In the genomic region with DNA sequence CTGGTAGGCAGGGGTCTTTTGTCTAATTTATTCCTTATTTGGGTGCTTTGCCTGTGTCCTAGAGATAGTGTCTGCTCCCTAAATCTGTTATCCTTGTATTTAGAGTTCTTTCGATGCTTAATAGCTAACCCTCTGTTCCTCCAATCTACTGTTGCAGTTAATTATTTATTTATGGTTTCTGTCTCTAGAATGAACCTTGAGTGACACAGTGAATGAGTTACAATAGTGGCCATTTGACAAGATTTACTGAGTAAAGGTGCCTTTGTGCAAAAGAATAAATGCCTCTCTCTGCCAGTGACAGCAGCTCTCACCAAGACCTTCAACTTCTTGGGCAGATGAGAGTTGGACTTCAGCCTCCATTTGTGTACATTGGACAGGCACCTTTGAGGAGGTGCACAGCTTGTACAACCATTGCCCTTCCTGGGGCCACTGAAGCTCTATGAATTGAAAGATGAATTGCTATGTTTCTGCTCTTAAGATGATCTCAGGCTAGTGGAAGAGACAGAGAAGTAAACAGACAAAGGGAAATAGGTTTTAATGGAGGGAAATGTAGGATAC, we compare ENCODE assay signal across 17 cellular contexts.
A peak's percentile ranks its signal among the peaks of the same experiment; 100 is the strongest.
DNase-seq lines count a peak whose midpoint lies in the region; ATAC-seq, FAIRE-seq and TF ChIP-seq lines count a peak whose summit lies in the region.
"Had no signal": no experiment of that assay in that cellular context is flagged by ENCODE, and none has a peak within 500 bp of the region (broad histone marks: within the 10 kb centered on the region; RNA-seq: fewer than 3 reads in every experiment).

No MANE protein-coding gene starts in this region.

- no peak for FAIRE-seq in HepG2 (lab: Jason Lieb, UNC)

- H2AFZ ChIP-seq in HepG2 (ENCODE audit: low read length), result no peak overlapping the region

- no peaks in the 10 kb centered on the region for H3K79me2 ChIP-seq in HepG2 (ENCODE audit: insufficient read depth, low read length)

- H3K4me1 ChIP-seq in HepG2 (ENCODE audit: insufficient read depth, low read length) (peaks cover 11% of the 10 kb centered on the region), left ventricle myocardium inferior (no peaks in the 10 kb centered on the region)
- H3K4me1 ChIP-seq: gastrocnemius medialis had no signal

- intact Hi-C loops in HepG2 (cut with micrococcal nuclease; ENCODE audit: unreplicated experiment) (no loop called here), left ventricle myocardium inferior (cut with micrococcal nuclease) (no loop called here)

- DNase-seq in HepG2 (ENCODE audit: low spot score), result no peak
- DNase-seq in NCI-H748 (lab: John Stamatoyannopoulos, UW; ENCODE audit: unreplicated experiment), result no peak
- DNase-seq in left ventricle myocardium inferior, result no peak
- no peak for DNase-seq in cerebellum (ENCODE audit: low spot score)
- DNase-seq in cerebellar nuclear complex (lab: John Stamatoyannopoulos, UW), result no peak
- DNase-seq: activated CD4-positive, alpha-beta memory T cell treated with anti-CD3 and anti-CD28 coated beads for 36 hours; activated naive CD4-positive, alpha-beta T cell treated with anti-CD3 and anti-CD28 coated beads, Interleukin-2, amount 50 U/mL, for 16 hours; activated T-cell treated with anti-CD3 and anti-CD28 coated beads, Interleukin-2, amount 50 U/mL, for 24 hours; CD4-positive, alpha-beta T cell; cortex of kidney; DMS79; gastrocnemius medialis; NCI-H187; T-cell had no signal

- POLR2A ChIA-PET in HepG2 (lab: Yijun Ruan, JAX), result interaction anchor here (1.4 kb wide), 1 partner anchor 271 kb away, joined by 3 read pairs; no protein-coding TSS in a partner anchor

- H3K36me3 ChIP-seq in HepG2 (replicated peaks in 1 of 2; ENCODE audit: control insufficient read depth in 1 of 2, insufficient read depth in 2 of 2, low read length in 2 of 2), result no peaks in the 10 kb centered on the region
- no peaks in the 10 kb centered on the region for H3K36me3 ChIP-seq in left ventricle myocardium inferior
- H3K36me3 ChIP-seq: gastrocnemius medialis had no signal

- H3K9me3 ChIP-seq in HepG2 (ENCODE audit: low read length) (no peaks in the 10 kb centered on the region), left ventricle myocardium inferior (replicated peaks) (no peaks in the 10 kb centered on the region)
- H3K9me3 ChIP-seq: gastrocnemius medialis had no signal

- H3K27ac ChIP-seq in HepG2 (ENCODE audit: extremely low read length, insufficient read depth, low read length) (no peak overlapping the region), left ventricle myocardium inferior (replicated peaks) (no peak overlapping the region)
- H3K27ac ChIP-seq: gastrocnemius medialis had no signal

- no peaks in the 10 kb centered on the region for H4K20me1 ChIP-seq in HepG2 (ENCODE audit: insufficient read depth, low read length)

- no peaks in the 10 kb centered on the region for H3K27me3 ChIP-seq in HepG2 (ENCODE audit: control insufficient read depth in 1 of 2, insufficient read depth in 2 of 2, low read length in 2 of 2)
- H3K27me3 ChIP-seq in left ventricle myocardium inferior (ENCODE audit: low read depth), result no peaks in the 10 kb centered on the region
- H3K27me3 ChIP-seq: gastrocnemius medialis had no signal

- peak overlapping the region; percentile 27; the same call in 1 of the 2 replicates for H3K4me2 ChIP-seq in HepG2 (ENCODE audit: low read depth, low read length)

- no peak for TF ChIP-seq POLR2A in HepG2 (IDR thresholded peaks at IDR 0.05; ENCODE audit: insufficient read depth in 1 of 2, low read depth in 2 of 2, low read length in 2 of 2)

- H3K4me3 ChIP-seq in HepG2 (replicated peaks in 1 of 3; ENCODE audit: insufficient read depth in 1 of 3, low read depth in 2 of 3, low read length in 3 of 3) (no peak overlapping the region), left ventricle myocardium inferior (no peak overlapping the region)
- H3K4me3 ChIP-seq: gastrocnemius medialis had no signal

- ATAC-seq in GM18909 (IDR thresholded peaks at IDR 0.05; ENCODE audit: poor library complexity, unreplicated experiment), result peak; percentile 71
- peak; percentile 40 for ATAC-seq in GM21737 (IDR thresholded peaks at IDR 0.05; ENCODE audit: unreplicated experiment)
- peak; percentile 33 for ATAC-seq in HG03196 (IDR thresholded peaks at IDR 0.05; ENCODE audit: unreplicated experiment)
- ATAC-seq in HepG2, result peak; percentile 51
- ATAC-seq: gastrocnemius medialis, T-cell had no signal

- in situ Hi-C loops in HepG2 (cut with HindIII; ENCODE audit: extremely low pct_ligation_motif_present, low pct_unique_long_range_greater_than_20kb), result no loop called here

- CTCF ChIA-PET in HepG2 (lab: Yijun Ruan, JAX; ENCODE audit: low intra/inter-chr PET ratio, low total read pairs), result no interaction called here

- 8% methylated on average over 1 of the region's 1 CpG for WGBS in HepG2 (ENCODE audit: low lambda C conversion rate)

- TF ChIP-seq RAD21 in HepG2 (CRISPR knock-in tag; IDR thresholded peaks at IDR 0.05), result no peak

- no peak for TF ChIP-seq CTCF in HepG2 (CRISPR knock-in tag; IDR thresholded peaks at IDR 0.05)
- no peak for TF ChIP-seq CTCF in left ventricle myocardium inferior (IDR thresholded peaks at IDR 0.05; ENCODE audit: borderline replicate concordance)

- TF ChIP-seq EP300 in HepG2 (IDR thresholded peaks at IDR 0.05; ENCODE audit: low read depth in 2 of 2, low read length in 2 of 2) (no peak), HepG2 (CRISPR knock-in tag; IDR thresholded peaks at IDR 0.05; ENCODE audit: borderline replicate concordance) (no peak)

- no peak overlapping the region for H3K9ac ChIP-seq in HepG2 (ENCODE audit: insufficient read depth, low read depth, low read length)

- no TSS peak for BruUV-seq in HepG2 (replicated peaks; lab: Mats Ljungman, UMichigan)

TF ChIP-seq in HepG2, 621 proteins besides CTCF, POLR2A, EP300 and RAD21:
- TF ChIP-seq ZNF644 (CRISPR knock-in tag; IDR thresholded peaks at IDR 0.05; ENCODE audit: low read depth) (0 out of 2 replicates have a peak, but pooled peaks have one; percentile 28), ZIK1 (CRISPR knock-in tag; IDR thresholded peaks at IDR 0.05; ENCODE audit: borderline replicate concordance, low read depth) (no peak), HNF4A (CRISPR knock-in tag; IDR thresholded peaks at IDR 0.05) (peak; percentile 57), PAWR (CRISPR knock-in tag; IDR thresholded peaks at IDR 0.05; ENCODE audit: borderline replicate concordance) (no peak)
- TF ChIP-seq, protein P1, sequence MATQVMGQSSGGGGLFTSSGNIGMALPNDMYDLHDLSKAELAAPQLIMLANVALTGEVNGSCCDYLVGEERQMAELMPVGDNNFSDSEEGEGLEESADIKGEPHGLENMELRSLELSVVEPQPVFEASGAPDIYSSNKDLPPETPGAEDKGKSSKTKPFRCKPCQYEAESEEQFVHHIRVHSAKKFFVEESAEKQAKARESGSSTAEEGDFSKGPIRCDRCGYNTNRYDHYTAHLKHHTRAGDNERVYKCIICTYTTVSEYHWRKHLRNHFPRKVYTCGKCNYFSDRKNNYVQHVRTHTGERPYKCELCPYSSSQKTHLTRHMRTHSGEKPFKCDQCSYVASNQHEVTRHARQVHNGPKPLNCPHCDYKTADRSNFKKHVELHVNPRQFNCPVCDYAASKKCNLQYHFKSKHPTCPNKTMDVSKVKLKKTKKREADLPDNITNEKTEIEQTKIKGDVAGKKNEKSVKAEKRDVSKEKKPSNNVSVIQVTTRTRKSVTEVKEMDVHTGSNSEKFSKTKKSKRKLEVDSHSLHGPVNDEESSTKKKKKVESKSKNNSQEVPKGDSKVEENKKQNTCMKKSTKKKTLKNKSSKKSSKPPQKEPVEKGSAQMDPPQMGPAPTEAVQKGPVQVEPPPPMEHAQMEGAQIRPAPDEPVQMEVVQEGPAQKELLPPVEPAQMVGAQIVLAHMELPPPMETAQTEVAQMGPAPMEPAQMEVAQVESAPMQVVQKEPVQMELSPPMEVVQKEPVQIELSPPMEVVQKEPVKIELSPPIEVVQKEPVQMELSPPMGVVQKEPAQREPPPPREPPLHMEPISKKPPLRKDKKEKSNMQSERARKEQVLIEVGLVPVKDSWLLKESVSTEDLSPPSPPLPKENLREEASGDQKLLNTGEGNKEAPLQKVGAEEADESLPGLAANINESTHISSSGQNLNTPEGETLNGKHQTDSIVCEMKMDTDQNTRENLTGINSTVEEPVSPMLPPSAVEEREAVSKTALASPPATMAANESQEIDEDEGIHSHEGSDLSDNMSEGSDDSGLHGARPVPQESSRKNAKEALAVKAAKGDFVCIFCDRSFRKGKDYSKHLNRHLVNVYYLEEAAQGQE (IDR thresholded peaks at IDR 0.05; ENCODE audit: borderline replicate concordance in 1 of 2, low read depth in 1 of 2, low read length in 2 of 2), result 0 out of 4 replicates have a peak, but pooled peaks of 1 of the 2 experiments have one; percentile 14
TF ChIP-seq in HepG2: peak in this region for 3.
